ENCODE assay signal across 8 cellular contexts in the genomic region with DNA sequence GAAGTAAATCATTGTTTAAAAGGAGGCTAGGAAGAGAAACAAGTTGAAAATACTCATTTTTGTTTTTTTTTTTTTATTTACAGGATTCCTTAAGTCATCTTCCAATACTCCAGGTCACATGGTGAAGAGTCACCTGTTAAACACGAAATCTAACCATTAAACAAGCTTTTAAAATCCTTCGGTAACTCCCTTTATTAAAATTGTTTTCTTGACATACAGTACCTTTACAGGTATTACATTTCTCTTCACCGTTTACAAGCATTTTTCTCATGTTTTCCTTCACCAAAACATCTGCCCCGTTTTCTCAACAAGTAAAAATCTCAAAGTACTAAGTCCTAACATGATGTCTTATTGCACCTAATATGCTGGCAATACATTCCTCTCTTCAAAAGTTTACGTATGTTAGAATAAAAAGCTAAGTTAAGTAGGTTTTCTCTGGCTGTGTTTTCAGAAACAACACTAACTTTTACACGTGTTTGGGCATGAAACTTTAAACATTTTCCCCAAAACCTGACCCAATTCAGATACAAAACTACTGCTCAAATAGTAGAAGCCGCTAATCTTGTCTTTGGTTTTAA. TPM values are rescaled to one million over a fixed set of nuclear protein-coding genes. Genes with fewer than 3 reads are reported as not detected.
DNase-seq lines count a peak whose midpoint lies in the region; ATAC-seq and TF ChIP-seq lines count a peak whose summit lies in the region.

No MANE protein-coding gene starts in this region.

- H3K27me3 ChIP-seq in endodermal cell (ENCODE audit: control insufficient read depth, insufficient read depth, low read length, poor library complexity, severe bottlenecking) (no peaks in the 10 kb centered on the region), neutrophil (no peaks in the 10 kb centered on the region)

- H3K9me3 ChIP-seq in endodermal cell (ENCODE audit: control insufficient read depth, low read length) (no peaks in the 10 kb centered on the region), neutrophil (no peaks in the 10 kb centered on the region)

- CTCF ChIA-PET in Calu3 (lab: Charles Lee), result no interaction called here

- peak overlapping the region; percentile 97 for H3K4me3 ChIP-seq in endodermal cell (ENCODE audit: low read length)
- peak overlapping the region; percentile 85 to 95 for H3K4me3 ChIP-seq in neutrophil (ENCODE audit: low read depth in 1 of 2, low read length in 1 of 2)

- H3K36me3 ChIP-seq in endodermal cell (ENCODE audit: control insufficient read depth, insufficient read depth, low read length) (peaks cover 21% of the 10 kb centered on the region), neutrophil (peaks cover 4% of the 10 kb centered on the region)

- H3K4me1 ChIP-seq in endodermal cell (ENCODE audit: control insufficient read depth, insufficient read depth, low read length) (peaks cover 11% of the 10 kb centered on the region), neutrophil (ENCODE audit: control insufficient read depth in 1 of 2, insufficient read depth in 1 of 2, low read depth in 1 of 2, low read length in 1 of 2) (peaks cover 37 to 43% of the 10 kb centered on the region in 2 experiments)

- no peaks in the 10 kb centered on the region for H3K27me3 Mint-ChIP-seq in Calu3 (ENCODE audit: unreplicated experiment)
- H3K27me3 Mint-ChIP-seq in endodermal cell (ENCODE audit: insufficient read depth), result no peaks in the 10 kb centered on the region

- ATAC-seq in GM18870 (IDR thresholded peaks at IDR 0.05; ENCODE audit: unreplicated experiment) (no peak), GM19324 (IDR thresholded peaks at IDR 0.05; ENCODE audit: low FRiP score, unreplicated experiment) (no peak)

- TF ChIP-seq CTCF in Calu3 (IDR thresholded peaks at IDR 0.05; ENCODE audit: unreplicated experiment) (no peak), endodermal cell (conservative IDR thresholded peaks at IDR 0.05) (no peak), neutrophil (IDR thresholded peaks at IDR 0.05) (no peak)

- H3K27ac Mint-ChIP-seq in Calu3 (ENCODE audit: unreplicated experiment) (peak overlapping the region; percentile 81), endodermal cell (peak overlapping the region; percentile 95)

- H3K36me3 Mint-ChIP-seq in Calu3 (ENCODE audit: insufficient read depth, unreplicated experiment) (peaks cover 9% of the 10 kb centered on the region), endodermal cell (ENCODE audit: low read depth) (peaks cover 15% of the 10 kb centered on the region)

- H3K9ac ChIP-seq in endodermal cell (ENCODE audit: extremely low read depth, low read length, poor library complexity, severe bottlenecking), result peak overlapping the region; percentile 95

- BruUV-seq in Calu3 (replicated peaks; lab: Mats Ljungman, UMichigan), result TSS peak; percentile 39

- 3% methylated on average over 6 to 7 of the region's 7 CpGs for WGBS in endodermal cell (ENCODE audit: insufficient coverage in 1 of 2, insufficient read length in 1 of 2), 2 experiments

- intact Hi-C loops in Calu3 (cut with micrococcal nuclease; ENCODE audit: unreplicated experiment), result no loop called here

- DNase-seq in Calu3 (no peak), NCI-H82 treated with DMSO at 0.1 percent for 48 hours (lab: John Stamatoyannopoulos, UW; ENCODE audit: unreplicated experiment) (peak; percentile 21), endodermal cell (no peak), islet precursor cell (no peak), DMS114 treated with DMSO at 0.1 percent for 48 hours (lab: John Stamatoyannopoulos, UW; ENCODE audit: unreplicated experiment) (no peak)

- H3K4me1 Mint-ChIP-seq in Calu3 (ENCODE audit: low read depth, unreplicated experiment) (peaks cover 20% of the 10 kb centered on the region), endodermal cell (peaks cover 27% of the 10 kb centered on the region)

- H3K27ac ChIP-seq in endodermal cell (ENCODE audit: low read depth, low read length) (peak overlapping the region; percentile 98), neutrophil (peak overlapping the region; percentile 98)

- H3K4me3 Mint-ChIP-seq in Calu3 (ENCODE audit: low read depth, unreplicated experiment) (no peak overlapping the region), endodermal cell (no peak overlapping the region)

- H3K9me3 Mint-ChIP-seq in Calu3 (ENCODE audit: low read depth, unreplicated experiment) (no peaks in the 10 kb centered on the region), endodermal cell (no peaks in the 10 kb centered on the region)

RNA-seq across cellular contexts. Expression of a gene that starts 1.1 kb away (rescaled TPM):
- total RNA-seq in Calu3 (2022) (96.8 and 106 TPM in 2 replicates), endodermal cell (100 to 1,000 TPM; 114 to 126 TPM)
- polyA plus RNA-seq in endodermal cell (2013, experiment 1 of 2), result 79.0 TPM
- polyA plus RNA-seq in endodermal cell (2013, experiment 2 of 2), result 74.6 TPM
